29 cellular contexts compared by ENCODE assay signal in the genomic region with DNA sequence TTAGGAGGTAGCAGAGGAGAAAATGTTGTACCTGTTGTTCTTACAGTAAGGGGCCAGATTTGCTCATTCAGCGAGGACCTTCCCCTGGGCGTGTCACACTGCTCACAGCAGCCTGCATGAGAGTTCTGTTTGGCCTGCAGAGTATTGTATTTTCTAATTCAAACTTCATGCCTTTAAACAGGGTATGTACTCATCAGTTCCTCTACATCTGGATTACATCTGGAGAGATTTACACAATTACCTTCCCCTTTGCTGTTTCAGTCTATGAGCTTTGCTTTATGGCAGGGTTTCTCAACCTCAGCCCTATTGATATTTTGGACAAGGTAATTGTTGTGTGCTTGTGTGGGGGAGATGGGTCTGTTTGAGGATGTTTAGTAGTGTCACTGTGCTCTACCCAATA.
"Had no signal": no experiment of that assay in that cellular context is flagged by ENCODE, and none has a peak within 500 bp of the region (broad histone marks: within the 10 kb centered on the region; RNA-seq: fewer than 3 reads in every experiment).

No MANE protein-coding gene starts in this region.

- H3K4me3 ChIP-seq: dorsolateral prefrontal cortex, heart right ventricle, left ventricle myocardium inferior, lower lobe of right lung, right lobe of liver, thyroid gland had no signal

- ATAC-seq: esophagus mucosa; heart right ventricle; left colon; lower lobe of right lung; natural killer cell; right lobe of liver; stimulated activated naive CD8-positive, alpha-beta T cell treated with anti-CD3 and anti-CD28 coated beads, Interleukin-15, amount 100 ng/mL, for 72 hours had no signal

- H3K27ac ChIP-seq: epithelial cell of prostate, heart right ventricle, left ventricle myocardium inferior, lower lobe of right lung, neutrophil, parathyroid adenoma, right lobe of liver, thyroid gland had no signal

- H3K9ac ChIP-seq: parathyroid adenoma had no signal

- H3K36me3 ChIP-seq: heart right ventricle, left ventricle myocardium inferior, lower lobe of right lung, neutrophil, right lobe of liver, thyroid gland had no signal

- H3K36me3 Mint-ChIP-seq: immature natural killer cell, natural killer cell had no signal

- H3K9me3 Mint-ChIP-seq: natural killer cell; stimulated activated naive CD8-positive, alpha-beta T cell treated with anti-CD3 and anti-CD28 coated beads, Interleukin-15, amount 100 ng/mL, for 72 hours had no signal

- H3K27me3 ChIP-seq: dorsolateral prefrontal cortex, neutrophil, right lobe of liver, thyroid gland had no signal

- H3K9me3 ChIP-seq: left ventricle myocardium inferior, lower lobe of right lung, neutrophil, right lobe of liver, thyroid gland had no signal

- H3K4me3 Mint-ChIP-seq: immature natural killer cell; natural killer cell; stimulated activated naive CD8-positive, alpha-beta T cell treated with anti-CD3 and anti-CD28 coated beads, Interleukin-15, amount 100 ng/mL, for 72 hours had no signal

- H3K4me1 ChIP-seq: heart right ventricle, left ventricle myocardium inferior, lower lobe of right lung, parathyroid adenoma, right lobe of liver had no signal

- DNase-seq: cerebellar nuclear complex; cortex of kidney; dorsolateral prefrontal cortex; effector CD4-positive, alpha-beta T cell; foreskin melanocyte; glutamatergic neuron; heart right ventricle; hypothalamus; immature natural killer cell; islet precursor cell; kidney glomerular epithelial cell; left colon; left ventricle myocardium inferior; lower lobe of right lung; natural killer cell; right lobe of liver; small intestine; stimulated activated CD4-positive, alpha-beta T cell treated with anti-CD3 and anti-CD28 coated beads, Interleukin-15, amount 100 ng/mL, for 24 hours; stimulated activated CD4-positive, alpha-beta T cell treated with anti-CD3 and anti-CD28 coated beads, Interleukin-4, amount 100 ng/mL, for 1 hour; stimulated activated CD8-positive, alpha-beta memory T cell treated with anti-CD3 and anti-CD28 coated beads, Interleukin-4, amount 100 ng/mL, for 48 hours; stimulated activated naive CD4-positive, alpha-beta T cell; stimulated activated naive CD8-positive, alpha-beta T cell treated with anti-CD3 and anti-CD28 coated beads, Interleukin-15, amount 100 ng/mL, for 72 hours; thyroid gland; trophoblast cell had no signal

- H2AFZ ChIP-seq: parathyroid adenoma had no signal

- H3K79me2 ChIP-seq: parathyroid adenoma had no signal

- H3K27me3 Mint-ChIP-seq: stimulated activated naive CD8-positive, alpha-beta T cell treated with anti-CD3 and anti-CD28 coated beads, Interleukin-15, amount 100 ng/mL, for 72 hours had no signal

- H3K27ac Mint-ChIP-seq: immature natural killer cell; natural killer cell; progenitor cell of endocrine pancreas; stimulated activated naive CD8-positive, alpha-beta T cell treated with anti-CD3 and anti-CD28 coated beads, Interleukin-15, amount 100 ng/mL, for 72 hours had no signal
